Comparison of ENCODE assay signal across 9 cellular contexts in the genomic region with DNA sequence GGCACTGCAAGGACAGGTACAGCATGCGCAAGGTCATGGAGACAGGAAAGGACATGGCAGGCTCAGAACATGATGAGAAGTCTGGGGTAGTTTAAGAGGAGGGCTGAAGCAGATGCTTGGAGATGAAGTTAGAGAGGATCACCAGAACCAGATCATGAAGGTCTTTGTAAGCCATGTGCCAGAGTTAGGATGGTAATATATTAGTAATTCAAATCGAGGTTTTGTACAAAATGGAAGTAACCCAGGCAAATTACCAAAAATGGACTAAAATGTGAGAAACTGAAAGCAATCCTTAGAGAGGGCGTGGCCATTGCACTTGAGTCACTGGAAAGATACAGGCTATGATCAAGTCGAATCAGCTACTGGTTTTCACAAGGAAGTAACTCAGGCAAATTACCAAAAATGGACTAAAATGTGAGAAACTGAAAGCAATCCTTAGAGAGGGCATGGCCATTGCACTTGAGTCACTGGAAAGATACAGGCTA. TPM values are rescaled to one million over a fixed set of nuclear protein-coding genes. Genes with fewer than 3 reads are reported as not detected.
A peak's percentile ranks its signal among the peaks of the same experiment; 100 is the strongest.
DNase-seq lines count a peak whose midpoint lies in the region; ATAC-seq and TF ChIP-seq lines count a peak whose summit lies in the region.
"Had no signal": no experiment of that assay in that cellular context is flagged by ENCODE, and none has a peak within 500 bp of the region (broad histone marks: within the 10 kb centered on the region; RNA-seq: fewer than 3 reads in every experiment).

No MANE protein-coding gene starts in this region.

- TF ChIP-seq CTCF in GM12865 (IDR thresholded peaks at IDR 0.05; ENCODE audit: insufficient read depth, low read depth, low read length, missing control alignments) (no peak), PC-9 (conservative IDR thresholded peaks at IDR 0.05) (no peak), foreskin keratinocyte (conservative IDR thresholded peaks at IDR 0.05) (no peak)

- no peak overlapping the region for H3K9ac ChIP-seq in GM23248

- H3K9me3 ChIP-seq in GM23248 (ENCODE audit: low read depth) (no peaks in the 10 kb centered on the region), PC-9 (ENCODE audit: insufficient read depth, low read depth) (no peaks in the 10 kb centered on the region)

- CTCF ChIA-PET in PC-9 (lab: Charles Lee) (no interaction called here), HEK293T (lab: Yijun Ruan, JAX) (no interaction called here)

- H3K4me3 ChIP-seq in GM12865 (ENCODE audit: low read depth, low read length) (no peak overlapping the region), GM23248 (no peak overlapping the region), PC-9 (no peak overlapping the region)

- WGBS in GM23248 (ENCODE audit: low coverage in 1 of 2, low lambda C conversion rate in 2 of 2, missing lambda C conversion rate in 2 of 2), 2 experiments: 59 to 66% methylated on average over 4 of the region's 4 CpGs

- H3K4me1 ChIP-seq in GM23248 (ENCODE audit: insufficient read depth): peaks cover 20% of the 10 kb centered on the region
- H3K4me1 ChIP-seq in PC-9 (replicated peaks; ENCODE audit: insufficient read depth): no peaks in the 10 kb centered on the region
- peaks cover 30% of the 10 kb centered on the region for H3K4me1 ChIP-seq in foreskin keratinocyte

- peaks cover 10% of the 10 kb centered on the region for H3F3A ChIP-seq in GM23248 (ENCODE audit: insufficient read depth)
- no peaks in the 10 kb centered on the region for H3F3A ChIP-seq in PC-9 (ENCODE audit: insufficient read depth, low read depth)

- H2AFZ ChIP-seq in GM23248: peak overlapping the region; percentile 84
- H2AFZ ChIP-seq in PC-9: no peak overlapping the region

- H3K9me2 ChIP-seq in GM23248 (ENCODE audit: insufficient read depth) (no peaks in the 10 kb centered on the region), PC-9 (ENCODE audit: insufficient read depth) (no peaks in the 10 kb centered on the region)

- POLR2A ChIA-PET in PC-9 (lab: Charles Lee; ENCODE audit: unreplicated experiment): no interaction called here
- POLR2A ChIA-PET in HEK293T (lab: Yijun Ruan, JAX): no interaction called here

- intact Hi-C loops in PC-9 (cut with micrococcal nuclease; ENCODE audit: unreplicated experiment): no loop called here
- intact Hi-C loops in head of caudate nucleus (cut with DNase I): no loop called here

- H3K27me3 ChIP-seq in GM23248 (replicated peaks; ENCODE audit: insufficient read depth) (no peaks in the 10 kb centered on the region), PC-9 (ENCODE audit: insufficient read depth, low read depth) (no peaks in the 10 kb centered on the region), foreskin keratinocyte (no peaks in the 10 kb centered on the region)

- ATAC-seq in foreskin keratinocyte: peak; percentile 69

- H3K27ac ChIP-seq in GM23248 (peak overlapping the region; percentile 54), PC-9 (no peak overlapping the region), foreskin keratinocyte (peak overlapping the region; percentile 97)

- H4K20me1 ChIP-seq in GM23248 (ENCODE audit: insufficient read depth) (no peaks in the 10 kb centered on the region), PC-9 (ENCODE audit: insufficient read depth) (no peaks in the 10 kb centered on the region)

- in situ Hi-C loops in GM23248 (cut with MboI): no loop called here

- H3K36me3 ChIP-seq in GM23248 (ENCODE audit: low read depth): no peaks in the 10 kb centered on the region
- H3K36me3 ChIP-seq in PC-9 (ENCODE audit: low read depth): no peaks in the 10 kb centered on the region

- peak overlapping the region; percentile 11 for H3K4me2 ChIP-seq in GM23248 (ENCODE audit: unreplicated experiment)
- H3K4me2 ChIP-seq in PC-9: peak overlapping the region; percentile 9; the same call in 1 of the 2 replicates

- DNase-seq in GM12865 (ENCODE audit: low read depth) (peak; percentile 39), GM23248 (peak; percentile 89), PC-9 (peak in 1 of 2 experiments; percentile 37), foreskin keratinocyte (peak; percentile 82 to 88), HEK293T (ENCODE audit: extremely low spot score) (no peak), occipital lobe (lab: John Stamatoyannopoulos, UW) (no peak), COLO829 (ENCODE audit: low spot score) (no peak), head of caudate nucleus (no peak)
- DNase-seq: T-helper 9 cell had no signal

- H3K79me2 ChIP-seq in GM23248 (ENCODE audit: insufficient read depth) (no peaks in the 10 kb centered on the region), PC-9 (ENCODE audit: low read depth) (no peaks in the 10 kb centered on the region)

- no TSS peak for BruUV-seq in PC-9 (replicated peaks; lab: Mats Ljungman, UMichigan)

TF ChIP-seq in HEK293T, 16 proteins besides CTCF, POLR2A, EP300 and RAD21:
- TF ChIP-seq BHLHE40 (IDR thresholded peaks at IDR 0.05; ENCODE audit: borderline replicate concordance) (no peak), ZNF384 (IDR thresholded peaks at IDR 0.05) (no peak), SUZ12 (IDR thresholded peaks at IDR 0.05) (no peak), L3MBTL2 (conservative IDR thresholded peaks at IDR 0.05) (no peak), CTBP1 (IDR thresholded peaks at IDR 0.05; ENCODE audit: borderline replicate concordance) (no peak), FOXA1 (IDR thresholded peaks at IDR 0.05) (no peak), LEF1 (IDR thresholded peaks at IDR 0.05; ENCODE audit: borderline replicate concordance) (no peak), FOXM1 (IDR thresholded peaks at IDR 0.05; ENCODE audit: borderline replicate concordance) (no peak), TARDBP (IDR thresholded peaks at IDR 0.05) (no peak), FOXK2 (IDR thresholded peaks at IDR 0.05) (no peak), SP1 (IDR thresholded peaks at IDR 0.05) (no peak), ELF4 (IDR thresholded peaks at IDR 0.05) (no peak), ARNT (IDR thresholded peaks at IDR 0.05) (no peak), NFRKB (IDR thresholded peaks at IDR 0.05) (no peak)
- TF ChIP-seq, protein P1, sequence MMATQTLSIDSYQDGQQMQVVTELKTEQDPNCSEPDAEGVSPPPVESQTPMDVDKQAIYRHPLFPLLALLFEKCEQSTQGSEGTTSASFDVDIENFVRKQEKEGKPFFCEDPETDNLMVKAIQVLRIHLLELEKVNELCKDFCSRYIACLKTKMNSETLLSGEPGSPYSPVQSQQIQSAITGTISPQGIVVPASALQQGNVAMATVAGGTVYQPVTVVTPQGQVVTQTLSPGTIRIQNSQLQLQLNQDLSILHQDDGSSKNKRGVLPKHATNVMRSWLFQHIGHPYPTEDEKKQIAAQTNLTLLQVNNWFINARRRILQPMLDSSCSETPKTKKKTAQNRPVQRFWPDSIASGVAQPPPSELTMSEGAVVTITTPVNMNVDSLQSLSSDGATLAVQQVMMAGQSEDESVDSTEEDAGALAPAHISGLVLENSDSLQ (IDR thresholded peaks at IDR 0.05): no peak

RNA-seq across cellular contexts. Expression of a gene that starts 13.5 kb away (rescaled TPM):
- total RNA-seq in GM23248 (2014; rRNA removed; shearing (Covaris generic)): 2.9 and 3.1 TPM in 2 replicates
- polyA plus RNA-seq in GM23248 (2016; fragmentation: Nextera tagmentation; extraction: Ambion mirVana) (1.1 and 1.2 TPM in 2 replicates), foreskin keratinocyte (not detected in 2 replicates)
- total RNA-seq in PC-9 (2021) (not detected in 2 replicates), foreskin keratinocyte (not detected in 2 replicates), occipital lobe (6.2 TPM)

Comparison
In these comparisons a context has a peak if more than half of its experiments do, and no peak if none do; other contexts are left out.
1. DNase-seq: peak in GM12865 (single experiment), GM23248 (single experiment) and foreskin keratinocyte (2 of 2); none in HEK293T (single experiment), occipital lobe (single experiment), COLO829 (single experiment) and head of caudate nucleus (0 of 42).